29 cellular contexts compared by ENCODE assay signal in the genomic region with DNA sequence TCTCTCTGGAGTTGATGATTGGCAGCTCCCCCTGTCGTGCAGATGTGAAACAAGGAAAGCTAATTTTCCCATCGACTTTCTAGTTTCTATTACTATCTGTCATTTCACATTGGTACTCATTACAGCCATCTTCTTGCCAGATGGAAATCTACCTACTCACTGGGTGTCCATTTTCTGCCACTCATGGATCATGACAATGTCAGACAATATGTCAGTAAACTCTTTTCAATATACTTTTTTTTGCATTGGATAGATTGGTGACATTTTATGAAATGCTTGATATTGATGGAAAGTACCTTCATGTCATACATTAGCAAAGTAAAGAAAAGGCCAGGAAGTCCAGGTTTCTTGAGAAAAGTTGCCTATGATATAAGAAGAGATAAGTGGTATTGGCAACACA.
"Had no signal": no experiment of that assay in that cellular context is flagged by ENCODE, and none has a peak within 500 bp of the region (broad histone marks: within the 10 kb centered on the region; RNA-seq: fewer than 3 reads in every experiment).

No MANE protein-coding gene starts in this region.

- H3K4me3 ChIP-seq: PC-9 had no signal

- ATAC-seq: activated CD8-positive, alpha-beta memory T cell treated with anti-CD3 and anti-CD28 coated beads, Interleukin-2, amount 10 ng/mL, durations not matched to agents 7 days and 5 days; activated naive CD8-positive, alpha-beta T cell treated with anti-CD3 and anti-CD28 coated beads, Interleukin-2, amount 50 U/mL, for 24 hours had no signal

- H3K36me3 ChIP-seq: WERI-Rb-1 had no signal

- H3K27ac ChIP-seq: PC-9, RWPE1, WERI-Rb-1 had no signal

- DNase-seq: activated CD4-positive, alpha-beta memory T cell treated with anti-CD3 and anti-CD28 coated beads, Interleukin-2, amount 10 ng/mL, durations not matched to agents 7 days and 5 days; activated CD4-positive, alpha-beta T cell treated with anti-CD3 and anti-CD28 coated beads for 1 hour; activated CD4-positive, alpha-beta T cell treated with anti-CD3 and anti-CD28 coated beads for 48 hours; activated CD4-positive, CD25-positive, alpha-beta regulatory T cell; activated CD8-positive, alpha-beta memory T cell treated with anti-CD3 and anti-CD28 coated beads for 24 hours; activated CD8-positive, alpha-beta memory T cell treated with anti-CD3 and anti-CD28 coated beads, Interleukin-2, amount 10 ng/mL, durations not matched to agents 7 days and 5 days; activated CD8-positive, alpha-beta memory T cell treated with anti-CD3 and anti-CD28 coated beads, Interleukin-2, amount 50 U/mL, for 48 hours; activated effector memory CD4-positive, alpha-beta T cell treated with Interleukin-2 at 50 U/mL for 16 hours; activated naive CD4-positive, alpha-beta T cell treated with anti-CD3 and anti-CD28 coated beads, Interleukin-2, amount 10 ng/mL, durations not matched to agents 7 days and 5 days; activated naive CD8-positive, alpha-beta T cell treated with anti-CD3 and anti-CD28 coated beads, Interleukin-2, amount 50 U/mL, for 24 hours; activated T-cell treated with anti-CD3 and anti-CD28 coated beads, Interleukin-2, amount 50 U/mL, for 48 hours; anterior cingulate cortex; caudate nucleus; cerebellar nuclear complex; NCI-H1105 treated with DMSO at 0.1 percent for 48 hours; NCI-H1436; NCI-H1694; NCI-H1930; NCI-H2081 treated with DMSO at 0.1 percent for 48 hours; NCI-H226; NCI-H510A; NCI-H526; NCI-H748 treated with DMSO at 0.1 percent for 48 hours; NK-92 treated with Interleukin-12 subunit alpha and Interleukin-12 subunit beta, amount 100 ng/mL, for 24 hours; PC-9; Right ventricle myocardium superior; T1000; WERI-Rb-1 had no signal
